In genomic region chr16:30762991-30763725, GRCh38 we compare ENCODE assay signal across 9 cellular contexts. TPM values are rescaled to one million over a fixed set of nuclear protein-coding genes. Genes with fewer than 3 reads are reported as not detected.
DNase-seq lines count a peak whose midpoint lies in the region; ATAC-seq and TF ChIP-seq lines count a peak whose summit lies in the region.
"Had no signal": no experiment of that assay in that cellular context is flagged by ENCODE, and none has a peak within 500 bp of the region (broad histone marks: within the 10 kb centered on the region; RNA-seq: fewer than 3 reads in every experiment).

No MANE protein-coding gene starts in this region.

- H3K36me3 ChIP-seq in CD4-positive, CD25-positive, alpha-beta regulatory T cell (ENCODE audit: control insufficient read depth, insufficient read depth, low read length): peaks cover 45% of the 10 kb centered on the region
- H3K36me3 ChIP-seq in NT2/D1 (ENCODE audit: insufficient read depth, insufficient read length, low read length) (peaks cover 79% of the 10 kb centered on the region), endocrine pancreas (ENCODE audit: control insufficient read depth, insufficient read depth, low read length) (peaks cover 2% of the 10 kb centered on the region)

- H3K27ac ChIP-seq in CD4-positive, CD25-positive, alpha-beta regulatory T cell (ENCODE audit: insufficient read depth, low read length, poor library complexity, severe bottlenecking): peak overlapping the region; percentile 81

- H3K9me3 Mint-ChIP-seq in CD4-positive, CD25-positive, alpha-beta regulatory T cell: no peaks in the 10 kb centered on the region
- H3K9me3 Mint-ChIP-seq in neural crest cell: no peaks in the 10 kb centered on the region

- H3K4me3 Mint-ChIP-seq in CD4-positive, CD25-positive, alpha-beta regulatory T cell: peak overlapping the region; percentile 94 to 99 (median 97)
- H3K4me3 Mint-ChIP-seq in neural crest cell: peak overlapping the region; percentile 97

- H3K27ac Mint-ChIP-seq in CD4-positive, CD25-positive, alpha-beta regulatory T cell: peak overlapping the region; percentile 94 to 95 (median 95)
- H3K27ac Mint-ChIP-seq in neural crest cell (ENCODE audit: unreplicated experiment): peak overlapping the region; percentile 93

- no peaks in the 10 kb centered on the region for H3K9me3 ChIP-seq in CD4-positive, CD25-positive, alpha-beta regulatory T cell (ENCODE audit: control insufficient read depth in 2 of 2, low read length in 2 of 2)
- H3K9me3 ChIP-seq in NT2/D1 (ENCODE audit: insufficient read depth, low read length) (no peaks in the 10 kb centered on the region), endocrine pancreas (ENCODE audit: control insufficient read depth, low read length) (no peaks in the 10 kb centered on the region)

- ATAC-seq in CD4-positive, CD25-positive, alpha-beta regulatory T cell (ENCODE audit: low read depth in 2 of 2): no peak

- peak overlapping the region; percentile 93 for H3K4me3 ChIP-seq in CD4-positive, CD25-positive, alpha-beta regulatory T cell (ENCODE audit: low read depth, low read length)
- H3K4me3 ChIP-seq in NT2/D1 (ENCODE audit: insufficient read length, low read depth) (peak overlapping the region; percentile 95), endocrine pancreas (ENCODE audit: control insufficient read depth, insufficient read depth, low read length) (peak overlapping the region; percentile 71)

- H3K9ac ChIP-seq in NT2/D1 (ENCODE audit: insufficient read length, low read depth) (peak overlapping the region; percentile 94), endocrine pancreas (ENCODE audit: control insufficient read depth, insufficient read depth, low read length) (peak overlapping the region; percentile 88)

- peaks cover 13% of the 10 kb centered on the region for H3K36me3 Mint-ChIP-seq in CD4-positive, CD25-positive, alpha-beta regulatory T cell
- H3K36me3 Mint-ChIP-seq in neural crest cell (ENCODE audit: low read depth): peaks cover 2% of the 10 kb centered on the region

- H3K4me1 ChIP-seq in CD4-positive, CD25-positive, alpha-beta regulatory T cell (ENCODE audit: control insufficient read depth, insufficient read depth, low read length, poor library complexity, severe bottlenecking): peaks cover 25% of the 10 kb centered on the region
- H3K4me1 ChIP-seq in NT2/D1 (ENCODE audit: insufficient read depth, insufficient read length) (peaks cover 10% of the 10 kb centered on the region), endocrine pancreas (ENCODE audit: control insufficient read depth, insufficient read depth, low read length) (peaks cover 12% of the 10 kb centered on the region)

- no peak for TF ChIP-seq CTCF in neural crest cell (conservative IDR thresholded peaks at IDR 0.05)

- H3K27me3 Mint-ChIP-seq in CD4-positive, CD25-positive, alpha-beta regulatory T cell: no peaks in the 10 kb centered on the region
- no peaks in the 10 kb centered on the region for H3K27me3 Mint-ChIP-seq in neural crest cell (ENCODE audit: low read depth)

- DNase-seq in CD4-positive, CD25-positive, alpha-beta regulatory T cell: no peak
- DNase-seq in NT2/D1 (ENCODE audit: low read depth, low spot score) (no peak), neural crest cell (ENCODE audit: low read depth, low spot score) (no peak), GDM1 (lab: John Stamatoyannopoulos, UW) (no peak), glomerular visceral epithelial cell (ENCODE audit: extremely low spot score) (no peak), NCI-H146 (lab: John Stamatoyannopoulos, UW) (no peak), activated gamma-delta T cell (lab: John Stamatoyannopoulos, UW) (no peak)
- DNase-seq: NCI-H446 had no signal

- H3K4me1 Mint-ChIP-seq in CD4-positive, CD25-positive, alpha-beta regulatory T cell: peaks cover 0 to 38% (median 27%) of the 10 kb centered on the region in 4 donors
- H3K4me1 Mint-ChIP-seq in neural crest cell: peaks cover 28% of the 10 kb centered on the region

- H3K27me3 ChIP-seq in CD4-positive, CD25-positive, alpha-beta regulatory T cell (ENCODE audit: control insufficient read depth, insufficient read depth, low read length): no peaks in the 10 kb centered on the region
- H3K27me3 ChIP-seq in NT2/D1 (ENCODE audit: insufficient read depth, insufficient read length) (no peaks in the 10 kb centered on the region), endocrine pancreas (ENCODE audit: control insufficient read depth, insufficient read depth, low read length) (no peaks in the 10 kb centered on the region)

RNA-seq across cellular contexts. Expression of gene RNF40, which starts 1.0 kb away (rescaled TPM):
- 66.2 TPM for total RNA-seq in CD4-positive, CD25-positive, alpha-beta regulatory T cell
- polyA plus RNA-seq in CD4-positive, CD25-positive, alpha-beta regulatory T cell: 10 to 100 TPM; 19.0 to 26.9 (median 22.9) TPM
- total RNA-seq in neural crest cell: 154 and 157 TPM in 2 replicates

RNA-seq across cellular contexts. Expression of gene CFAP119, which starts 1.3 kb away (rescaled TPM):
- total RNA-seq in CD4-positive, CD25-positive, alpha-beta regulatory T cell: 1.8 TPM
- 1 to 10 TPM in 1 of 4 donors, under 1 TPM in 2, not detected in 1; 0.23 to 1.5 (median 0.59) TPM for polyA plus RNA-seq in CD4-positive, CD25-positive, alpha-beta regulatory T cell
- 14.4 and 18.5 TPM in 2 replicates for total RNA-seq in neural crest cell

RNA-seq across cellular contexts. Expression of gene PHKG2, which starts 14.9 kb away (rescaled TPM):
- 43.9 TPM for total RNA-seq in CD4-positive, CD25-positive, alpha-beta regulatory T cell
- 10 to 100 TPM; 39.5 to 48.5 (median 44.7) TPM for polyA plus RNA-seq in CD4-positive, CD25-positive, alpha-beta regulatory T cell
- 39.2 and 40.8 TPM in 2 replicates for total RNA-seq in neural crest cell

RNA-seq across cellular contexts. Expression of gene ZNF629, which starts 23.8 kb away (rescaled TPM):
- 0.49 TPM for total RNA-seq in CD4-positive, CD25-positive, alpha-beta regulatory T cell
- polyA plus RNA-seq in CD4-positive, CD25-positive, alpha-beta regulatory T cell: under 1 TPM; 0.23 to 0.79 (median 0.39) TPM
- 41.0 and 41.4 TPM in 2 replicates for total RNA-seq in neural crest cell
